ENCODE assay signal across 10 cellular contexts in genomic region chr22:46770151-46770641, GRCh38. TPM values are rescaled to one million over a fixed set of nuclear protein-coding genes. Genes with fewer than 3 reads are reported as not detected.
DNase-seq lines count a peak whose midpoint lies in the region; ATAC-seq, FAIRE-seq and TF ChIP-seq lines count a peak whose summit lies in the region.
"Had no signal": no experiment of that assay in that cellular context is flagged by ENCODE, and none has a peak within 500 bp of the region (broad histone marks: within the 10 kb centered on the region; RNA-seq: fewer than 3 reads in every experiment).

No MANE protein-coding gene starts in this region.

- no peaks in the 10 kb centered on the region for H3K27me3 ChIP-seq in GM12878 (replicated peaks in 1 of 2; ENCODE audit: control insufficient read depth in 2 of 2, insufficient read depth in 2 of 2, low read length in 1 of 2)

- H3K36me3 Mint-ChIP-seq in activated CD4-positive, alpha-beta T cell treated with anti-CD3 and anti-CD28 coated beads, Interleukin-2, amount 10 ng/mL, durations not matched to agents 24 days and 14 days (ENCODE audit: low read depth), result peaks cover 22% of the 10 kb centered on the region
- H3K36me3 Mint-ChIP-seq in memory B cell, result peaks cover 20% of the 10 kb centered on the region

- in situ Hi-C loops in GM12878 (cut with MboI), result loop anchor here (25.0 kb wide), 1 partner anchor 1317 kb away; no protein-coding TSS in a partner anchor

- no TSS peak for BruUV-seq in GM12878 (replicated peaks; lab: Mats Ljungman, UMichigan)

- RAD21 ChIA-PET in GM12878 (lab: Charles Lee; ENCODE audit: unreplicated experiment), result interaction anchor here (1.4 to 3.0 kb wide), 3 partner anchors 8 to 34 kb away, joined by 5 to 18 read pairs (median 5); partner anchors contain the start of gene TBC1D22A

- H3K27ac Mint-ChIP-seq in activated CD4-positive, alpha-beta T cell treated with anti-CD3 and anti-CD28 coated beads, Interleukin-2, amount 10 ng/mL, durations not matched to agents 24 days and 14 days, result peak overlapping the region; percentile 42
- H3K27ac Mint-ChIP-seq in memory B cell, result peak overlapping the region; percentile 98

- peak overlapping the region; percentile 75 for H3K9ac ChIP-seq in GM12878 (ENCODE audit: control insufficient read depth, insufficient read depth, low read length)

- TF ChIP-seq CTCF in GM12878 (IDR thresholded peaks at IDR 0.05 in 2 of 3, conservative IDR thresholded peaks at IDR 0.05 in 1 of 3; ENCODE audit: control insufficient read depth in 2 of 3, extremely low read depth in 1 of 3, insufficient read depth in 1 of 3, low read depth in 3 of 3, low read length in 3 of 3), result no peak

- peaks cover 62% of the 10 kb centered on the region for H3K4me1 ChIP-seq in GM12878 (ENCODE audit: control insufficient read depth, insufficient read depth, low read length)

- TF ChIP-seq RAD21 in GM12878 (IDR thresholded peaks at IDR 0.05; ENCODE audit: insufficient read depth, low read depth, low read length), result no peak

- peaks cover 3% of the 10 kb centered on the region; the same call in 1 of the 2 replicates for H4K20me1 ChIP-seq in GM12878 (ENCODE audit: control insufficient read depth, insufficient read depth)

- POLR2A ChIA-PET in GM12878 (lab: Charles Lee), result no interaction called here

- FAIRE-seq in GM12878 (lab: Jason Lieb, UNC), result no peak

- ATAC-seq in GM12878 (no peak), memory B cell (ENCODE audit: low read depth) (no peak), GM19455 (IDR thresholded peaks at IDR 0.05; ENCODE audit: unreplicated experiment) (no peak), left lobe of liver (no peak)

- no peak for TF ChIP-seq POLR2A in GM12878 (IDR thresholded peaks at IDR 0.05; ENCODE audit: low read depth, low read length)

- no peaks in the 10 kb centered on the region for H3K9me3 ChIP-seq in GM12878 (replicated peaks; ENCODE audit: control insufficient read depth, insufficient read depth, low read length)

- H3K4me2 ChIP-seq in GM12878 (ENCODE audit: control insufficient read depth, insufficient read depth), result peak overlapping the region; percentile 96

- intact Hi-C loops in activated CD4-positive, alpha-beta T cell treated with anti-CD3 and anti-CD28 coated beads, Interleukin-2, amount 10 ng/mL, durations not matched to agents 24 days and 14 days (cut with micrococcal nuclease), result no loop called here
- intact Hi-C loops in GM12878 (cut with micrococcal nuclease; ENCODE audit: unreplicated experiment), result loop anchor here (10.0 kb wide), 1 partner anchor 175 kb away; no protein-coding TSS in a partner anchor

- 27% methylated on average over 14 of the region's 14 CpGs for WGBS in GM12878 (ENCODE audit: insufficient coverage, insufficient replicate concordance, low lambda C conversion rate, missing lambda C conversion rate)

- CTCF ChIA-PET in GM12878 (lab: Yijun Ruan, JAX), result interaction anchor here (1.1 to 8.2 kb wide), 4 partner anchors 10 to 207 kb away, joined by 3 to 117 read pairs (median 4); partner anchors contain the start of gene TBC1D22A

- H3K4me1 Mint-ChIP-seq in activated CD4-positive, alpha-beta T cell treated with anti-CD3 and anti-CD28 coated beads, Interleukin-2, amount 10 ng/mL, durations not matched to agents 24 days and 14 days, result peaks cover 50% of the 10 kb centered on the region
- peaks cover 63% of the 10 kb centered on the region for H3K4me1 Mint-ChIP-seq in memory B cell

- no peak for TF ChIP-seq EP300 in GM12878 (IDR thresholded peaks at IDR 0.05; ENCODE audit: borderline replicate concordance in 1 of 2, control insufficient read depth in 1 of 2, low read depth in 2 of 2, low read length in 2 of 2)

- H2AFZ ChIP-seq in GM12878 (ENCODE audit: control insufficient read depth, low read depth, low read length), result no peak overlapping the region

- DNase-seq in activated CD4-positive, alpha-beta T cell treated with anti-CD3 and anti-CD28 coated beads, Interleukin-2, amount 10 ng/mL, durations not matched to agents 24 days and 14 days, result no peak
- DNase-seq in activated CD4-positive, alpha-beta T cell treated with anti-CD3 and anti-CD28 coated beads, Interleukin-2, amount 50 U/mL, for 1 hour, result no peak
- DNase-seq in GM12878 (ENCODE audit: low read depth, low spot score), result no peak
- no peak for DNase-seq in memory B cell (ENCODE audit: low spot score in 2 of 2)
- no peak for DNase-seq in SHP77 treated with DMSO at 0.1 percent for 48 hours (lab: John Stamatoyannopoulos, UW)
- no peak for DNase-seq in left lobe of liver (ENCODE audit: low spot score)
- DNase-seq: Kasumi-1, NCI-H69 had no signal

- H3K79me2 ChIP-seq in GM12878 (ENCODE audit: control insufficient read depth, insufficient read depth, low read length), result peaks cover 69% of the 10 kb centered on the region

- H3K27ac ChIP-seq in GM12878 (ENCODE audit: control insufficient read depth, insufficient read depth), result peak overlapping the region; percentile 90
- peak overlapping the region; percentile 87 for H3K27ac ChIP-seq in temporal lobe (ENCODE audit: low read depth, low read length)

- SMC1A ChIA-PET in GM12878 (lab: Charles Lee; ENCODE audit: uncharacterized antibody, unreplicated experiment), result interaction anchor here (1.0 to 2.2 kb wide), 3 partner anchors 8 to 183 kb away, joined by 4 to 7 read pairs (median 4); partner anchors contain the start of gene TBC1D22A

- H3K9me3 Mint-ChIP-seq in activated CD4-positive, alpha-beta T cell treated with anti-CD3 and anti-CD28 coated beads, Interleukin-2, amount 10 ng/mL, durations not matched to agents 24 days and 14 days, result no peaks in the 10 kb centered on the region
- no peaks in the 10 kb centered on the region for H3K9me3 Mint-ChIP-seq in memory B cell

- H3K27me3 Mint-ChIP-seq in activated CD4-positive, alpha-beta T cell treated with anti-CD3 and anti-CD28 coated beads, Interleukin-2, amount 10 ng/mL, durations not matched to agents 24 days and 14 days, result no peaks in the 10 kb centered on the region
- H3K27me3 Mint-ChIP-seq in memory B cell, result no peaks in the 10 kb centered on the region

- peak overlapping the region; percentile 62; the same call in 1 of the 2 replicates for H3K4me3 ChIP-seq in GM12878

- H3K36me3 ChIP-seq in GM12878 (ENCODE audit: control insufficient read depth in 2 of 2, insufficient read depth in 2 of 2, low read length in 1 of 2), result peaks cover 1 to 6% of the 10 kb centered on the region in 2 experiments; a peak in 3 of 4 replicates

- H3K4me3 Mint-ChIP-seq in activated CD4-positive, alpha-beta T cell treated with anti-CD3 and anti-CD28 coated beads, Interleukin-2, amount 10 ng/mL, durations not matched to agents 24 days and 14 days, result no peak overlapping the region
- peak overlapping the region; percentile 82 for H3K4me3 Mint-ChIP-seq in memory B cell

TF ChIP-seq in GM12878, 131 proteins besides CTCF, POLR2A, EP300 and RAD21 (continues in another document):
- TF ChIP-seq ELK1 (IDR thresholded peaks at IDR 0.05; ENCODE audit: low read depth, low read length), result no peak

RNA-seq across cellular contexts. Expression of gene TBC1D22A, which starts 7.7 kb away (rescaled TPM):
- total RNA-seq in activated CD4-positive, alpha-beta T cell treated with anti-CD3 and anti-CD28 coated beads, Interleukin-2, amount 10 ng/mL, durations not matched to agents 24 days and 14 days, result 39.2 and 41.0 TPM in 2 replicates
- total RNA-seq in GM12878 (2013; cell fraction: nucleolus; rRNA removed), result 103 and 120 TPM in 2 replicates
- total RNA-seq in GM12878 (2014; rRNA removed) (25.2 and 27.7 TPM in 2 replicates), GM12878 (2014; rRNA removed; fragmentation: Illumina TruSeq; extraction: Trizol) (9.8 and 9.9 TPM in 2 replicates), GM12878 (2021) (44.7 and 45.5 TPM in 2 replicates), temporal lobe (4.7 TPM), left lobe of liver (12.4 TPM)
- 16.4 TPM for polyA plus RNA-seq in GM12878 (2011; ENCODE audit: low read depth)
- polyA plus RNA-seq in GM12878 (2011; rRNA removed) (30.9 and 41.8 TPM in 2 replicates), GM12878 (2014; fragmentation: Illumina TruSeq; extraction: Trizol) (18.6 and 24.1 TPM in 2 replicates), GM12878 (2014; fragmentation: Nextera tagmentation; extraction: Ambion mirVana) (1 to 10 TPM in 1 of 2 experiments, under 1 TPM in 1; 0.63 to 2.6 TPM), GM12878 (2014; rRNA removed) (30.9 and 35.2 TPM in 2 replicates), GM12878 (2016; fragmentation: Nextera tagmentation; extraction: Ambion mirVana) (10 to 100 TPM; 27.0 to 32.9 TPM)
- polyA plus RNA-seq in GM12878 (2011; cell fraction: cytosol; rRNA removed), result 45.0 and 49.5 TPM in 2 replicates
- polyA plus RNA-seq in GM12878 (2011; cell fraction: nucleus; rRNA removed), result 43.1 and 44.1 TPM in 2 replicates
- 44.7 and 50.1 TPM in 2 replicates for polyA plus RNA-seq in GM12878 (2012)
- 39.3 and 47.8 TPM in 2 replicates for polyA minus RNA-seq in GM12878 (2011; rRNA and poly(A)+ RNA removed)
- polyA minus RNA-seq in GM12878 (2011; cell fraction: cytosol; rRNA and poly(A)+ RNA removed), result 18.0 and 23.3 TPM in 2 replicates
- 34.8 and 46.1 TPM in 2 replicates for polyA minus RNA-seq in GM12878 (2011; cell fraction: nucleus; rRNA and poly(A)+ RNA removed)

RNA-seq across cellular contexts. Expression of gene CERK, which starts 32.1 kb away (rescaled TPM):
- total RNA-seq in activated CD4-positive, alpha-beta T cell treated with anti-CD3 and anti-CD28 coated beads, Interleukin-2, amount 10 ng/mL, durations not matched to agents 24 days and 14 days, result 62.8 and 63.2 TPM in 2 replicates
- total RNA-seq in GM12878 (2013; cell fraction: nucleolus; rRNA removed), result 35.5 and 35.9 TPM in 2 replicates
- total RNA-seq in GM12878 (2014; rRNA removed), result 40.3 and 40.6 TPM in 2 replicates
- total RNA-seq in GM12878 (2014; rRNA removed; fragmentation: Illumina TruSeq; extraction: Trizol), result 30.8 and 32.6 TPM in 2 replicates
- total RNA-seq in GM12878 (2021), result 41.1 and 42.0 TPM in 2 replicates
- 11.5 TPM for polyA plus RNA-seq in GM12878 (2011; ENCODE audit: low read depth)
- polyA plus RNA-seq in GM12878 (2011; rRNA removed), result 25.3 and 27.8 TPM in 2 replicates
- polyA plus RNA-seq in GM12878 (2011; cell fraction: cytosol; rRNA removed), result 28.7 and 34.2 TPM in 2 replicates
- 14.9 and 21.7 TPM in 2 replicates for polyA plus RNA-seq in GM12878 (2011; cell fraction: nucleus; rRNA removed)
- polyA plus RNA-seq in GM12878 (2012), result 18.6 and 19.3 TPM in 2 replicates
- polyA plus RNA-seq in GM12878 (2014; fragmentation: Illumina TruSeq; extraction: Trizol), result 15.3 and 26.8 TPM in 2 replicates
- polyA plus RNA-seq in GM12878 (2014; fragmentation: Nextera tagmentation; extraction: Ambion mirVana), result 1 to 10 TPM; 4.0 to 5.8 TPM
- 39.8 and 46.9 TPM in 2 replicates for polyA plus RNA-seq in GM12878 (2014; rRNA removed)
- polyA plus RNA-seq in GM12878 (2016; fragmentation: Nextera tagmentation; extraction: Ambion mirVana), result 10 to 100 TPM; 26.9 to 35.6 TPM
- polyA minus RNA-seq in GM12878 (2011; rRNA and poly(A)+ RNA removed), result 37.7 and 40.8 TPM in 2 replicates
- polyA minus RNA-seq in GM12878 (2011; cell fraction: cytosol; rRNA and poly(A)+ RNA removed), result 13.1 and 15.7 TPM in 2 replicates
- polyA minus RNA-seq in GM12878 (2011; cell fraction: nucleus; rRNA and poly(A)+ RNA removed), result 10.8 and 24.0 TPM in 2 replicates
- total RNA-seq in temporal lobe, result 32.9 TPM
- 22.0 TPM for total RNA-seq in left lobe of liver
